In genomic region chr4:154709550-154709949, GRCh38 we compare ENCODE assay signal across 36 cellular contexts. TPM values are rescaled to one million over a fixed set of nuclear protein-coding genes. Genes with fewer than 3 reads are reported as not detected.
"Had no signal": no experiment of that assay in that cellular context is flagged by ENCODE, and none has a peak within 500 bp of the region (broad histone marks: within the 10 kb centered on the region; RNA-seq: fewer than 3 reads in every experiment).

No MANE protein-coding gene starts in this region.

- H3K4me1 Mint-ChIP-seq: activated CD4-positive, alpha-beta memory T cell treated with anti-CD3 and anti-CD28 coated beads, Interleukin-2, amount 10 ng/mL, durations not matched to agents 7 days and 5 days; activated CD8-positive, alpha-beta memory T cell treated with anti-CD3 and anti-CD28 coated beads, Interleukin-2, amount 10 ng/mL, durations not matched to agents 7 days and 5 days; activated naive CD8-positive, alpha-beta T cell treated with anti-CD3 and anti-CD28 coated beads for 36 hours had no signal

- H3K27me3 ChIP-seq: ascending aorta, MG63 had no signal

- H3K4me3 ChIP-seq: ascending aorta, MG63, PC-9 had no signal

- H3K27ac ChIP-seq: ascending aorta, PC-9, RWPE1 had no signal

- H2AFZ ChIP-seq: PC-9 had no signal

- H3K27ac Mint-ChIP-seq: activated CD4-positive, alpha-beta memory T cell treated with anti-CD3 and anti-CD28 coated beads, Interleukin-2, amount 10 ng/mL, durations not matched to agents 7 days and 5 days; activated CD8-positive, alpha-beta memory T cell treated with anti-CD3 and anti-CD28 coated beads, Interleukin-2, amount 10 ng/mL, durations not matched to agents 7 days and 5 days; activated naive CD8-positive, alpha-beta T cell treated with anti-CD3 and anti-CD28 coated beads for 36 hours had no signal

- H3K9me3 ChIP-seq: ascending aorta, MG63 had no signal

- H3K4me2 ChIP-seq: PC-9 had no signal

- H3K4me3 Mint-ChIP-seq: activated CD4-positive, alpha-beta memory T cell treated with anti-CD3 and anti-CD28 coated beads, Interleukin-2, amount 10 ng/mL, durations not matched to agents 7 days and 5 days; activated CD8-positive, alpha-beta memory T cell treated with anti-CD3 and anti-CD28 coated beads, Interleukin-2, amount 10 ng/mL, durations not matched to agents 7 days and 5 days; activated naive CD8-positive, alpha-beta T cell treated with anti-CD3 and anti-CD28 coated beads for 36 hours had no signal

- H3K4me1 ChIP-seq: ascending aorta had no signal

- H3K36me3 Mint-ChIP-seq: activated CD8-positive, alpha-beta memory T cell treated with anti-CD3 and anti-CD28 coated beads, Interleukin-2, amount 10 ng/mL, durations not matched to agents 7 days and 5 days; activated naive CD8-positive, alpha-beta T cell treated with anti-CD3 and anti-CD28 coated beads for 36 hours had no signal

- DNase-seq: activated CD4-positive, alpha-beta memory T cell treated with anti-CD3 and anti-CD28 coated beads, Interleukin-2, amount 10 ng/mL, durations not matched to agents 7 days and 5 days; activated CD4-positive, alpha-beta T cell treated with anti-CD3 and anti-CD28 coated beads for 4 hours; activated CD4-positive, alpha-beta T cell treated with anti-CD3 and anti-CD28 coated beads, Interleukin-2, amount 50 U/mL, for 1 hour; activated CD4-positive, CD25-positive, alpha-beta regulatory T cell treated with anti-CD3 and anti-CD28 coated beads, Interleukin-2, amount 50 U/mL, for 72 hours; activated CD8-positive, alpha-beta memory T cell treated with anti-CD3 and anti-CD28 coated beads for 24 hours; activated CD8-positive, alpha-beta memory T cell treated with anti-CD3 and anti-CD28 coated beads, Interleukin-2, amount 10 ng/mL, durations not matched to agents 7 days and 5 days; activated CD8-positive, alpha-beta memory T cell treated with anti-CD3 and anti-CD28 coated beads, Interleukin-2, amount 50 U/mL, for 48 hours; activated effector memory CD4-positive, alpha-beta T cell treated with Interleukin-2 at 50 U/mL for 16 hours; activated naive CD4-positive, alpha-beta T cell treated with anti-CD3 and anti-CD28 coated beads, Interleukin-2, amount 50 U/mL, for 16 hours; activated naive CD8-positive, alpha-beta T cell treated with anti-CD3 and anti-CD28 coated beads for 36 hours; activated T-cell treated with anti-CD3 and anti-CD28 coated beads, Interleukin-2, amount 50 U/mL, for 48 hours; amygdala; Karpas-422; KBM-7; MG63; NCI-H1048; NCI-H1105 treated with DMSO at 0.1 percent for 48 hours; NCI-H1436 treated with DMSO at 0.1 percent for 48 hours; NCI-H187; NCI-H2029 treated with DMSO at 0.1 percent for 48 hours; NCI-H2107; NCI-H2171; NCI-H510A; NCI-H526; NCI-H748 treated with DMSO at 0.1 percent for 48 hours; NK-92 treated with Interleukin-12 subunit alpha and Interleukin-12 subunit beta, amount 100 ng/mL, for 24 hours; PC-9; SIG-M5; SW 1271; T-helper 1 cell; T-helper 2 cell; T-helper 9 cell had no signal

- H3K36me3 ChIP-seq: ascending aorta, MG63 had no signal

- ATAC-seq: activated CD8-positive, alpha-beta memory T cell treated with anti-CD3 and anti-CD28 coated beads, Interleukin-2, amount 10 ng/mL, durations not matched to agents 7 days and 5 days; Right ventricle myocardium inferior had no signal

- H3K9me3 Mint-ChIP-seq: activated CD4-positive, alpha-beta memory T cell treated with anti-CD3 and anti-CD28 coated beads, Interleukin-2, amount 10 ng/mL, durations not matched to agents 7 days and 5 days had no signal

RNA-seq across cellular contexts. Expression of gene LRAT, which starts 34.2 kb away (rescaled TPM):
- total RNA-seq: activated CD4-positive, alpha-beta memory T cell treated with anti-CD3 and anti-CD28 coated beads, Interleukin-2, amount 10 ng/mL, durations not matched to agents 7 days and 5 days; activated CD8-positive, alpha-beta memory T cell treated with anti-CD3 and anti-CD28 coated beads, Interleukin-2, amount 10 ng/mL, durations not matched to agents 7 days and 5 days; ascending aorta; OCI-LY7; Right ventricle myocardium inferior had no signal
